In genomic region chr6:116465246-116465645, GRCh38 we compare ENCODE assay signal across 15 cellular contexts. TPM values are rescaled to one million over a fixed set of nuclear protein-coding genes. Genes with fewer than 3 reads are reported as not detected.
A peak's percentile ranks its signal among the peaks of the same experiment; 100 is the strongest.
DNase-seq lines count a peak whose midpoint lies in the region; ATAC-seq and TF ChIP-seq lines count a peak whose summit lies in the region.
"Had no signal": no experiment of that assay in that cellular context is flagged by ENCODE, and none has a peak within 500 bp of the region (broad histone marks: within the 10 kb centered on the region; RNA-seq: fewer than 3 reads in every experiment).

No MANE protein-coding gene starts in this region.

- no peak overlapping the region for H3K4me3 Mint-ChIP-seq in GM23338
- H3K4me3 Mint-ChIP-seq in H9, result no peak overlapping the region

- no peak overlapping the region for H3K18ac ChIP-seq in H9 (ENCODE audit: insufficient read length, low read depth, low read length)

- H3K14ac ChIP-seq in H9 (ENCODE audit: insufficient read depth, low read length), result no peak overlapping the region

- no peak overlapping the region for H2BK120ac ChIP-seq in H9 (ENCODE audit: low read depth, low read length, poor library complexity, severe bottlenecking)

- TF ChIP-seq POLR2A in uterus (IDR thresholded peaks at IDR 0.05), result no peak

- H4K5ac ChIP-seq in H9 (ENCODE audit: insufficient read length, low read depth, low read length), result no peak overlapping the region

- H4K8ac ChIP-seq in H9 (replicated peaks; ENCODE audit: insufficient read length, low read depth, low read length), result no peak overlapping the region

- H3K36me3 ChIP-seq in BLaER1 treated with 17β-estradiol and CSF1 and Interleukin-3, amounts not matched to agents 10 nM and 100 nM, result no peaks in the 10 kb centered on the region
- H3K36me3 ChIP-seq in GM23338 (ENCODE audit: insufficient read depth) (no peaks in the 10 kb centered on the region), uterus (no peaks in the 10 kb centered on the region)
- H3K36me3 ChIP-seq: gastrocnemius medialis had no signal

- H2AK5ac ChIP-seq in H9 (ENCODE audit: insufficient read length, low read length), result no peak overlapping the region

- H3K4me3 ChIP-seq in BLaER1 treated with 17β-estradiol and CSF1 and Interleukin-3, amounts not matched to agents 10 nM and 100 nM, result peak overlapping the region in 2 of 10 experiments; percentile 14 to 26; a peak in 2 of 20 replicates
- H3K4me3 ChIP-seq in GM23338 (no peak overlapping the region), uterus (no peak overlapping the region)
- H3K4me3 ChIP-seq: gastrocnemius medialis, SK-N-MC had no signal

- TF ChIP-seq CTCF in GM23338 (conservative IDR thresholded peaks at IDR 0.05; ENCODE audit: low read depth in 2 of 2) (no peak), H9 (conservative IDR thresholded peaks at IDR 0.05) (no peak), uterus (IDR thresholded peaks at IDR 0.05) (no peak)

- no peak overlapping the region for H2BK12ac ChIP-seq in H9 (ENCODE audit: insufficient read length, low read depth, low read length)

- H3K79me2 ChIP-seq in GM23338 (replicated peaks; ENCODE audit: insufficient read depth), result no peaks in the 10 kb centered on the region
- H3K79me2 ChIP-seq in H9 (ENCODE audit: insufficient read depth, low read length), result no peaks in the 10 kb centered on the region

- no peak overlapping the region for H4K91ac ChIP-seq in H9 (ENCODE audit: insufficient read length, low read depth, low read length)

- no peak overlapping the region for H2BK20ac ChIP-seq in H9 (ENCODE audit: low read depth, low read length, poor library complexity, severe bottlenecking)

- H3K4me1 Mint-ChIP-seq in GM23338 (peaks cover 31% of the 10 kb centered on the region), H9 (peaks cover 16 to 27% of the 10 kb centered on the region in 2 experiments)

- H3K27me3 Mint-ChIP-seq in GM23338 (ENCODE audit: insufficient read depth, low read depth, poor library complexity), result peaks cover 28% of the 10 kb centered on the region
- peaks cover 36% of the 10 kb centered on the region for H3K27me3 Mint-ChIP-seq in H9 (ENCODE audit: low read depth)

- no peaks in the 10 kb centered on the region for H4K20me1 ChIP-seq in BLaER1 treated with 17β-estradiol and CSF1 and Interleukin-3, amounts not matched to agents 10 nM and 100 nM
- H4K20me1 ChIP-seq in GM23338 (replicated peaks; ENCODE audit: insufficient read depth) (no peaks in the 10 kb centered on the region), H9 (ENCODE audit: control insufficient read depth, insufficient read depth, insufficient read length) (no peaks in the 10 kb centered on the region)

- intact Hi-C loops in uterus (cut with DNase I; ENCODE audit: low total_unique reads), result no loop called here

- H3K56ac ChIP-seq in H9 (ENCODE audit: insufficient read length, low read depth, low read length), result no peak overlapping the region

- H3K27ac ChIP-seq in BLaER1 treated with 17β-estradiol and CSF1 and Interleukin-3, amounts not matched to agents 10 nM and 100 nM, result peak overlapping the region in 7 of 11 experiments; percentile 26 to 75 (median 61); a peak in 14 of 22 replicates
- H3K27ac ChIP-seq in GM23338 (ENCODE audit: low read depth) (no peak overlapping the region), H9 (ENCODE audit: insufficient read length, low read depth, low read length) (no peak overlapping the region), uterus (no peak overlapping the region)
- H3K27ac ChIP-seq: gastrocnemius medialis, SK-N-MC had no signal

- H3K79me1 ChIP-seq in H9 (ENCODE audit: insufficient read depth, low read depth, low read length, poor library complexity, severe bottlenecking), result no peaks in the 10 kb centered on the region

- no peak overlapping the region for H3T11ph ChIP-seq in H9 (ENCODE audit: low read length)

- H3K9me3 ChIP-seq in BLaER1 treated with 17β-estradiol and CSF1 and Interleukin-3, amounts not matched to agents 10 nM and 100 nM (replicated peaks in 1 of 11), result peaks cover 0 to 16% (median 11%) of the 10 kb centered on the region in 11 experiments; a peak in 19 of 22 replicates
- no peaks in the 10 kb centered on the region for H3K9me3 ChIP-seq in H9 (ENCODE audit: control insufficient read depth, low read depth, low read length)
- H3K9me3 ChIP-seq in uterus, result no peaks in the 10 kb centered on the region
- H3K9me3 ChIP-seq: gastrocnemius medialis had no signal

- peaks cover 6% of the 10 kb centered on the region for H3K23me2 ChIP-seq in H9 (ENCODE audit: insufficient read length, low read depth, low read length, poor library complexity, severe bottlenecking)

- peak overlapping the region in 4 of 11 experiments; percentile 29 to 50 (median 36); a peak in 7 of 22 replicates for H3K9ac ChIP-seq in BLaER1 treated with 17β-estradiol and CSF1 and Interleukin-3, amounts not matched to agents 10 nM and 100 nM
- H3K9ac ChIP-seq in H9 (ENCODE audit: extremely low read depth, insufficient read length, low read length), result no peak overlapping the region

- ATAC-seq in GM23338, result no peak
- ATAC-seq in HG02970 (IDR thresholded peaks at IDR 0.05; ENCODE audit: low FRiP score, unreplicated experiment), result no peak
- ATAC-seq: activated T-cell treated with anti-CD3 and anti-CD28 coated beads, Interleukin-2, amount 50 U/mL, for 72 hours; gastrocnemius medialis; right cardiac atrium had no signal

- H3K9me2 ChIP-seq in GM23338 (ENCODE audit: insufficient read depth), result no peaks in the 10 kb centered on the region

- no peak overlapping the region for H3K23ac ChIP-seq in H9 (ENCODE audit: insufficient read length, low read depth, low read length)

- no peak for DNase-seq in GM23338 (ENCODE audit: low spot score)
- peak; percentile 6 for DNase-seq in SIG-M5 (lab: John Stamatoyannopoulos, UW)
- DNase-seq in germinal center (ENCODE audit: low spot score), result peak; percentile 46
- DNase-seq in HuH-7.5 (ENCODE audit: low spot score), result no peak
- DNase-seq in H9, result no peak
- DNase-seq in uterus, result no peak
- DNase-seq: gastrocnemius medialis; NCI-H146; stimulated activated CD4-positive, alpha-beta T cell treated with anti-CD3 and anti-CD28 coated beads, Interleukin-4, amount 100 ng/mL, for 24 hours had no signal

- H3K4me1 ChIP-seq in BLaER1 treated with 17β-estradiol and CSF1 and Interleukin-3, amounts not matched to agents 10 nM and 100 nM, result peaks cover 8 to 74% (median 28%) of the 10 kb centered on the region in 10 experiments; a peak in 19 of 20 replicates
- no peaks in the 10 kb centered on the region; the same call in 1 of the 2 replicates for H3K4me1 ChIP-seq in GM23338 (ENCODE audit: insufficient read depth)
- H3K4me1 ChIP-seq in H9 (ENCODE audit: insufficient read depth, low read length), result peaks cover 2% of the 10 kb centered on the region; the same call in 1 of the 2 replicates
- H3K4me1 ChIP-seq in uterus, result no peaks in the 10 kb centered on the region
- H3K4me1 ChIP-seq: gastrocnemius medialis had no signal

- no peak overlapping the region for H2BK5ac ChIP-seq in H9 (ENCODE audit: insufficient read length, low read length)

- H2BK15ac ChIP-seq in H9 (ENCODE audit: low read depth, low read length), result no peak overlapping the region

- H3K9me3 Mint-ChIP-seq in GM23338 (no peaks in the 10 kb centered on the region), H9 (no peaks in the 10 kb centered on the region)
- H3K9me3 Mint-ChIP-seq: activated T-cell treated with anti-CD3 and anti-CD28 coated beads, Interleukin-2, amount 50 U/mL, for 72 hours had no signal

- peak overlapping the region; percentile 75 for H2AFZ ChIP-seq in GM23338
- no peak overlapping the region for H2AFZ ChIP-seq in H9 (ENCODE audit: low read length)

- H3F3A ChIP-seq in GM23338 (replicated peaks; ENCODE audit: low read depth), result peaks cover 4% of the 10 kb centered on the region

- peaks cover 7 to 35% (median 25%) of the 10 kb centered on the region in 11 experiments; a peak in 21 of 22 replicates for H3K27me3 ChIP-seq in BLaER1 treated with 17β-estradiol and CSF1 and Interleukin-3, amounts not matched to agents 10 nM and 100 nM
- H3K27me3 ChIP-seq in GM23338 (ENCODE audit: insufficient read depth) (peaks cover 36% of the 10 kb centered on the region), H9 (ENCODE audit: insufficient read depth, low read length) (peaks cover 7% of the 10 kb centered on the region; the same call in 1 of the 2 replicates), uterus (peaks cover 0 to 16% of the 10 kb centered on the region in 2 donors)
- H3K27me3 ChIP-seq: gastrocnemius medialis had no signal

- WGBS in H9 (ENCODE audit: extremely low coverage, insufficient read length, low lambda C conversion rate), result no CpG with 5 or more reads among the region's 5 CpGs

- H3K4me2 ChIP-seq in BLaER1 treated with 17β-estradiol and CSF1 and Interleukin-3, amounts not matched to agents 10 nM and 100 nM, result peak overlapping the region; percentile 34 to 96 (median 72)
- H3K4me2 ChIP-seq in GM23338 (no peak overlapping the region), H9 (ENCODE audit: insufficient read depth, insufficient read length, low read length) (no peak overlapping the region)

- H3K36me3 Mint-ChIP-seq in GM23338 (ENCODE audit: low read depth) (no peaks in the 10 kb centered on the region), H9 (ENCODE audit: insufficient read depth in 1 of 3, low read depth in 3 of 3) (no peaks in the 10 kb centered on the region)

- H3K4ac ChIP-seq in H9 (ENCODE audit: low read depth, low read length), result no peak overlapping the region

- no peak overlapping the region for H3K27ac Mint-ChIP-seq in GM23338
- H3K27ac Mint-ChIP-seq in H9, result peak overlapping the region in 1 of 3 experiments; percentile 60; a peak in 1 of 7 replicates
- H3K27ac Mint-ChIP-seq: activated T-cell treated with anti-CD3 and anti-CD28 coated beads, Interleukin-2, amount 50 U/mL, for 72 hours had no signal

TF ChIP-seq in GM23338, 12 proteins besides CTCF, POLR2A, EP300 and RAD21 (continues in another document):
- no peak for TF ChIP-seq NANOG (IDR thresholded peaks at IDR 0.05; ENCODE audit: borderline replicate concordance)

RNA-seq across cellular contexts. Expression of gene CALHM6, which starts 4.1 kb away (rescaled TPM):
- total RNA-seq in GM23338 (2014; rRNA removed; shearing (Covaris generic)), result 0.27 and 1.6 TPM in 2 replicates
- 1.2 and 2.6 TPM in 2 replicates for polyA plus RNA-seq in GM23338 (2016; fragmentation: Nextera tagmentation; extraction: Ambion mirVana)
- total RNA-seq in H9 (2021), result 0.44 and 0.68 TPM in 2 replicates
- total RNA-seq in uterus, result 1 to 10 TPM in 2 of 4 donors, not detected in 2; 3.9 to 7.6 TPM
- total RNA-seq: HT-29 had no signal

RNA-seq across cellular contexts. Expression of gene CALHM5, which starts 46.2 kb away (rescaled TPM):
- total RNA-seq in GM23338 (2014; rRNA removed; shearing (Covaris generic)), result 0.10 and 0.16 TPM in 2 replicates
- 0.02 and 0.03 TPM in 2 replicates for polyA plus RNA-seq in GM23338 (2016; fragmentation: Nextera tagmentation; extraction: Ambion mirVana)
- total RNA-seq in H9 (2021), result 0.02 and 0.09 TPM in 2 replicates
- total RNA-seq in uterus, result 1 to 10 TPM; 1.8 to 2.9 (median 2.4) TPM
- total RNA-seq: activated T-cell treated with anti-CD3 and anti-CD28 coated beads, Interleukin-2, amount 50 U/mL, for 72 hours had no signal

Comparison
In these comparisons a context has a peak if more than half of its experiments do, and no peak if none do; other contexts are left out.
1. H3K27ac ChIP-seq: peak in BLaER1 treated with 17β-estradiol and CSF1 and Interleukin-3, amounts not matched to agents 10 nM and 100 nM (7 of 11); none in GM23338 (single experiment), H9 (single experiment) and uterus (0 of 2).
2. H3K4me2 ChIP-seq: peak in BLaER1 treated with 17β-estradiol and CSF1 and Interleukin-3, amounts not matched to agents 10 nM and 100 nM (11 of 11); none in GM23338 (single experiment) and H9 (single experiment).
3. DNase-seq: peak in SIG-M5 (single experiment) and germinal center (single experiment); none in GM23338 (single experiment), HuH-7.5 (single experiment), H9 (single experiment) and uterus (0 of 2).